Comparison of ENCODE assay signal across 21 cellular contexts in the genomic region with DNA sequence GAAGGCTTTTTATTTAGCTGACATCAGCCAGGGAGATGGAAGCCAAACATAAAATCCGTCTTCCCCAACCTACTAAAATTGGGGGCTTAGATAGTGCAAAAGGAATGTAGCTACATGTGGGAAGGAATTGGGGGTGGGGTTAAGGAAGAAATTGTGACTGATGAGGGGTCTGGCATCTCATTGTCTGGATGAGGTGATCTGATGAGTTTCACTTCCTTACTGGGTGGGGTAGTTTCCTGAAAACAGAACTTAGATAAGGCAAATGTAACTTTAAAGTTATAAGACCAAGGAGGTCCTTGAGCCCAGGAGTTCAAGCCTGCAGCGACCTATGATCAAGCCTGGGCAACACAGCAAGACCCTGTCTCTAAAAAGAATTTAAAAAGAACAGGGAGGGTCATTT.
"Had no signal": no experiment of that assay in that cellular context is flagged by ENCODE, and none has a peak within 500 bp of the region (broad histone marks: within the 10 kb centered on the region; RNA-seq: fewer than 3 reads in every experiment).

No MANE protein-coding gene starts in this region.

- FAIRE-seq: endothelial cell of umbilical vein, kidney had no signal

- H3K4me3 Mint-ChIP-seq: endodermal cell; naive thymus-derived CD4-positive, alpha-beta T cell; nephron progenitor cell; stimulated activated naive B cell treated with anti-CD40 and anti-IgM and Interleukin-4, amounts not matched to agents 10 μg/mL and 1 μg/mL and 100 μg/mL, for 72 hours; stimulated activated naive CD8-positive, alpha-beta T cell treated with anti-CD3 and anti-CD28 coated beads, Interleukin-15, amount 100 ng/mL, for 72 hours had no signal

- H3K27ac ChIP-seq: coronary artery, foreskin keratinocyte, right atrium auricular region, sigmoid colon, skin epidermis, testis, tibial nerve had no signal

- H3K4me1 ChIP-seq: foreskin keratinocyte, right atrium auricular region, sigmoid colon, testis, tibial nerve had no signal

- H3K27me3 ChIP-seq: foreskin keratinocyte, right atrium auricular region, sigmoid colon, testis, tibial nerve had no signal

- H3K4me1 Mint-ChIP-seq: endodermal cell; naive thymus-derived CD4-positive, alpha-beta T cell; nephron progenitor cell; stimulated activated naive B cell treated with anti-CD40 and anti-IgM and Interleukin-4, amounts not matched to agents 10 μg/mL and 1 μg/mL and 100 μg/mL, for 72 hours; stimulated activated naive CD8-positive, alpha-beta T cell treated with anti-CD3 and anti-CD28 coated beads, Interleukin-15, amount 100 ng/mL, for 72 hours had no signal

- H3K27ac Mint-ChIP-seq: endodermal cell; naive thymus-derived CD4-positive, alpha-beta T cell; nephron progenitor cell; stimulated activated naive B cell treated with anti-CD40 and anti-IgM and Interleukin-4, amounts not matched to agents 10 μg/mL and 1 μg/mL and 100 μg/mL, for 72 hours; stimulated activated naive CD8-positive, alpha-beta T cell treated with anti-CD3 and anti-CD28 coated beads, Interleukin-15, amount 100 ng/mL, for 72 hours had no signal

- H3K27me3 Mint-ChIP-seq: stimulated activated naive B cell treated with anti-CD40 and anti-IgM and Interleukin-4, amounts not matched to agents 10 μg/mL and 1 μg/mL and 100 μg/mL, for 72 hours; stimulated activated naive CD8-positive, alpha-beta T cell treated with anti-CD3 and anti-CD28 coated beads, Interleukin-15, amount 100 ng/mL, for 72 hours had no signal

- H3K36me3 Mint-ChIP-seq: naive thymus-derived CD4-positive, alpha-beta T cell; stimulated activated naive B cell treated with anti-CD40 and anti-IgM and Interleukin-4, amounts not matched to agents 10 μg/mL and 1 μg/mL and 100 μg/mL, for 72 hours had no signal

- H3K36me3 ChIP-seq: right atrium auricular region, sigmoid colon, tibial nerve had no signal

- ATAC-seq: foreskin keratinocyte; left colon; left ventricle myocardium superior; naive thymus-derived CD4-positive, alpha-beta T cell; stimulated activated naive B cell treated with anti-CD40 and anti-IgM and Interleukin-4, amounts not matched to agents 10 μg/mL and 1 μg/mL and 100 μg/mL, for 72 hours; stimulated activated naive CD8-positive, alpha-beta T cell treated with anti-CD3 and anti-CD28 coated beads, Interleukin-15, amount 100 ng/mL, for 72 hours had no signal

- H3K9me3 ChIP-seq: testis had no signal

- DNase-seq: effector CD4-positive, alpha-beta T cell; endodermal cell; erythroblast; foreskin keratinocyte; kidney; left colon; left ventricle myocardium superior; naive thymus-derived CD4-positive, alpha-beta T cell; nephron progenitor cell; sigmoid colon; stimulated activated CD4-positive, alpha-beta T cell treated with anti-CD3 and anti-CD28 coated beads, Interleukin-2, amount 100 ng/mL, for 24 hours; stimulated activated CD4-positive, alpha-beta T cell treated with anti-CD3 and anti-CD28 coated beads, Interleukin-4, amount 100 ng/mL, for 4 hours; stimulated activated naive B cell treated with anti-CD40 and anti-IgM and Interleukin-4, amounts not matched to agents 10 μg/mL and 1 μg/mL and 100 μg/mL, for 72 hours; stimulated activated naive CD8-positive, alpha-beta T cell treated with anti-CD3 and anti-CD28 coated beads, Interleukin-15, amount 100 ng/mL, for 72 hours; testis had no signal

- H3K9me3 Mint-ChIP-seq: stimulated activated naive CD8-positive, alpha-beta T cell treated with anti-CD3 and anti-CD28 coated beads, Interleukin-15, amount 100 ng/mL, for 72 hours had no signal

- H3K4me3 ChIP-seq: coronary artery, lung, right atrium auricular region, sigmoid colon, skin epidermis, testis, tibial nerve had no signal
